Comparison of ENCODE assay signal across 1 cellular context in the genomic region with DNA sequence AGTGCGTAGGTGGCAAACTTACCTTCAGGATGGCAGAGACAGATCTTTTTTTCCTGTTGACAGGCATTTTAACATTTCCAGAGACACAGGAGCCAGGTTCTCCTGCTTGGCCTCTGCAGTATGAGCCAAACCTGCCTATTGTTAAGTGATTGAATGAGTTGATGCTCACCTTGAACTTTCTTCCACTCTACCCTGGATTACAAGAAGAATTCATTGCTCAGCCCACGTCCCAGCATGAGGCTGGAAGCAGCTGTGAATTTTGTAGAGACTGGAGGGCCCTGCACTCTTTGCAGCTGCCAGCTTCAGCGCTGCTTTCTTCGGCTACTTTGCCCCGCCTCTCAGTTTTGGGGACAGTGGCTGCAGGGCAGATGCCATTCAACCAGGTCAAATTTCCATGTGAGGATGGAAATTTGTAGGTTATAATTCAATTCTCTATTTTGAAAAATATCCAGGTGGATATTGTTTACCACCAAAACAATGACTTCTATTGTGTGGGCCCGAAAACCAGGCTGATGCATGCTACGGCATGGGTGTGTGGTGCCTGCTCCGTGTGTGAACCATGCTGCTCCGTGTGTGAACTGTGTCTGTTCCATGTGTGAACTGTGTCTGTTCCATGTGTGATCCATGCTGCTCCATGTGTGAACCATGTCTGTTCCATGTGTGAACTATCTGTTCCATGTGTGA.
TF ChIP-seq lines count a peak whose summit lies in the region.

No MANE protein-coding gene starts in this region.

TF ChIP-seq in HepG2, 621 proteins besides CTCF, POLR2A, EP300 and RAD21 (continued from another document):
- no peak for TF ChIP-seq LCORL (IDR thresholded peaks at IDR 0.05)
- peak; percentile 90 for TF ChIP-seq LCORL (CRISPR knock-in tag; IDR thresholded peaks at IDR 0.05)
- 0 out of 2 replicates have a peak, but pooled peaks have one; percentile 33 for TF ChIP-seq TAF1 (CRISPR knock-in tag; IDR thresholded peaks at IDR 0.05)
- TF ChIP-seq SIX4 (CRISPR knock-in tag; IDR thresholded peaks at IDR 0.05): peak; percentile 9; the same call in 1 of the 2 replicates
- no peak for TF ChIP-seq ZNF33B (CRISPR knock-in tag; IDR thresholded peaks at IDR 0.05)
- TF ChIP-seq ZNF160 (CRISPR knock-in tag; IDR thresholded peaks at IDR 0.05): 0 out of 2 replicates have a peak, but pooled peaks have one; percentile 16
- peak; percentile 51; the same call in 1 of the 2 replicates for TF ChIP-seq SOX6 (IDR thresholded peaks at IDR 0.05)
- TF ChIP-seq SOX6 (CRISPR knock-in tag; IDR thresholded peaks at IDR 0.05): peak; percentile 81
- TF ChIP-seq, protein P1, sequence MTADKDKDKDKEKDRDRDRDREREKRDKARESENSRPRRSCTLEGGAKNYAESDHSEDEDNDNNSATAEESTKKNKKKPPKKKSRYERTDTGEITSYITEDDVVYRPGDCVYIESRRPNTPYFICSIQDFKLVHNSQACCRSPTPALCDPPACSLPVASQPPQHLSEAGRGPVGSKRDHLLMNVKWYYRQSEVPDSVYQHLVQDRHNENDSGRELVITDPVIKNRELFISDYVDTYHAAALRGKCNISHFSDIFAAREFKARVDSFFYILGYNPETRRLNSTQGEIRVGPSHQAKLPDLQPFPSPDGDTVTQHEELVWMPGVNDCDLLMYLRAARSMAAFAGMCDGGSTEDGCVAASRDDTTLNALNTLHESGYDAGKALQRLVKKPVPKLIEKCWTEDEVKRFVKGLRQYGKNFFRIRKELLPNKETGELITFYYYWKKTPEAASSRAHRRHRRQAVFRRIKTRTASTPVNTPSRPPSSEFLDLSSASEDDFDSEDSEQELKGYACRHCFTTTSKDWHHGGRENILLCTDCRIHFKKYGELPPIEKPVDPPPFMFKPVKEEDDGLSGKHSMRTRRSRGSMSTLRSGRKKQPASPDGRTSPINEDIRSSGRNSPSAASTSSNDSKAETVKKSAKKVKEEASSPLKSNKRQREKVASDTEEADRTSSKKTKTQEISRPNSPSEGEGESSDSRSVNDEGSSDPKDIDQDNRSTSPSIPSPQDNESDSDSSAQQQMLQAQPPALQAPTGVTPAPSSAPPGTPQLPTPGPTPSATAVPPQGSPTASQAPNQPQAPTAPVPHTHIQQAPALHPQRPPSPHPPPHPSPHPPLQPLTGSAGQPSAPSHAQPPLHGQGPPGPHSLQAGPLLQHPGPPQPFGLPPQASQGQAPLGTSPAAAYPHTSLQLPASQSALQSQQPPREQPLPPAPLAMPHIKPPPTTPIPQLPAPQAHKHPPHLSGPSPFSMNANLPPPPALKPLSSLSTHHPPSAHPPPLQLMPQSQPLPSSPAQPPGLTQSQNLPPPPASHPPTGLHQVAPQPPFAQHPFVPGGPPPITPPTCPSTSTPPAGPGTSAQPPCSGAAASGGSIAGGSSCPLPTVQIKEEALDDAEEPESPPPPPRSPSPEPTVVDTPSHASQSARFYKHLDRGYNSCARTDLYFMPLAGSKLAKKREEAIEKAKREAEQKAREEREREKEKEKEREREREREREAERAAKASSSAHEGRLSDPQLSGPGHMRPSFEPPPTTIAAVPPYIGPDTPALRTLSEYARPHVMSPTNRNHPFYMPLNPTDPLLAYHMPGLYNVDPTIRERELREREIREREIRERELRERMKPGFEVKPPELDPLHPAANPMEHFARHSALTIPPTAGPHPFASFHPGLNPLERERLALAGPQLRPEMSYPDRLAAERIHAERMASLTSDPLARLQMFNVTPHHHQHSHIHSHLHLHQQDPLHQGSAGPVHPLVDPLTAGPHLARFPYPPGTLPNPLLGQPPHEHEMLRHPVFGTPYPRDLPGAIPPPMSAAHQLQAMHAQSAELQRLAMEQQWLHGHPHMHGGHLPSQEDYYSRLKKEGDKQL (CRISPR knock-in tag; IDR thresholded peaks at IDR 0.05; ENCODE audit: low read depth): peak; percentile 45; the same call in 1 of the 2 replicates
